In the genomic region with DNA sequence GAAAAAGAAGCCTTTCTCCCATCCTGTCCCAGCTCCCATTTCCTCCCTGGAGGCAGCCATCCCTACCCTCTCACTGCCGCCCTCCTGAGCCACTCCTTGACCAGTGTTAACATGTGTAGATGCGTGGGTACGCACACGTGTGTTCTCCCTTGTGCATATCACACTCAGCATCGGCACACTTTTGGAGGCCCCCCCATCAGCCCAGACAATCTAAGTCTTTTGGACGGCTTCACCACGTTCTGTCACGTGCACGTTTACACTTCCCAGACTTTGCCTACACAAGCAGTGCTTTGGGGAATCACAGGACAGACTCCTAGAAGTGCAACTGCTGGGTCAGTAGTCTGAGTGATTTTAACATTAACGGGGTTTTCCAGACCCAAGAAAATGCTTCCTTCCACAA, we compare ENCODE assay signal across 25 cellular contexts. TPM values are rescaled to one million over a fixed set of nuclear protein-coding genes. Genes with fewer than 3 reads are reported as not detected.
"Had no signal": no experiment of that assay in that cellular context is flagged by ENCODE, and none has a peak within 500 bp of the region (broad histone marks: within the 10 kb centered on the region; RNA-seq: fewer than 3 reads in every experiment).

No MANE protein-coding gene starts in this region.

- H3K36me3 ChIP-seq: left ventricle myocardium inferior, lower lobe of right lung, neural progenitor cell, prostate gland, right atrium auricular region, sigmoid colon, thoracic aorta, tibial nerve, upper lobe of left lung had no signal

- H3K9ac ChIP-seq: neural progenitor cell had no signal

- ATAC-seq: effector memory CD8-positive, alpha-beta T cell; left colon; lower lobe of right lung; natural killer cell treated with Interleukin-12 subunit alpha and Interleukin-12 subunit beta and Interleukin-15 and Interleukin-18, amount 100 ng/mL, for 72 hours; stimulated activated naive B cell treated with anti-CD40 and anti-IgM and Interleukin-4, amounts not matched to agents 10 μg/mL and 1 μg/mL and 100 μg/mL, for 72 hours had no signal

- H3K4me1 Mint-ChIP-seq: immature natural killer cell had no signal

- H3K9me3 ChIP-seq: left ventricle myocardium inferior, lower lobe of right lung, prostate gland, right atrium auricular region, sigmoid colon, thoracic aorta, tibial nerve, upper lobe of left lung had no signal

- H3K27me3 ChIP-seq: neural progenitor cell, right atrium auricular region, tibial nerve, upper lobe of left lung had no signal

- H3K4me3 Mint-ChIP-seq: effector memory CD8-positive, alpha-beta T cell; immature natural killer cell; natural killer cell treated with Interleukin-12 subunit alpha and Interleukin-12 subunit beta and Interleukin-15 and Interleukin-18, amount 100 ng/mL, for 72 hours; neural progenitor cell; stimulated activated naive B cell treated with anti-CD40 and anti-IgM and Interleukin-4, amounts not matched to agents 10 μg/mL and 1 μg/mL and 100 μg/mL, for 72 hours; stimulated activated naive CD8-positive, alpha-beta T cell treated with anti-CD3 and anti-CD28 coated beads, Interleukin-15, Interleukin-2, amounts not matched to agents 100 ng/mL and 50 ng/mL, for 24 hours had no signal

- H3K4me1 ChIP-seq: neural progenitor cell, prostate gland, sigmoid colon, tibial nerve had no signal

- DNase-seq: effector memory CD8-positive, alpha-beta T cell; hypothalamus; immature natural killer cell; islet precursor cell; kidney glomerular epithelial cell; left colon; left ventricle myocardium inferior; lower lobe of right lung; nucleus accumbens; sigmoid colon; stimulated activated CD4-positive, alpha-beta T cell treated with anti-CD3 and anti-CD28 coated beads, Interleukin-15, amount 100 ng/mL, for 24 hours; stimulated activated CD4-positive, alpha-beta T cell treated with anti-CD3 and anti-CD28 coated beads, Interleukin-2, amount 100 ng/mL, for 48 hours; stimulated activated naive B cell treated with anti-CD40 and anti-IgM and Interleukin-4, amounts not matched to agents 10 μg/mL and 1 μg/mL and 100 μg/mL, for 72 hours had no signal

- H3K27ac Mint-ChIP-seq: immature natural killer cell; natural killer cell treated with Interleukin-12 subunit alpha and Interleukin-12 subunit beta and Interleukin-15 and Interleukin-18, amount 100 ng/mL, for 72 hours; neural progenitor cell; stimulated activated naive B cell treated with anti-CD40 and anti-IgM and Interleukin-4, amounts not matched to agents 10 μg/mL and 1 μg/mL and 100 μg/mL, for 72 hours; stimulated activated naive CD8-positive, alpha-beta T cell treated with anti-CD3 and anti-CD28 coated beads, Interleukin-15, Interleukin-2, amounts not matched to agents 100 ng/mL and 50 ng/mL, for 24 hours had no signal

- H3K9me3 Mint-ChIP-seq: effector memory CD8-positive, alpha-beta T cell; immature natural killer cell; natural killer cell treated with Interleukin-12 subunit alpha and Interleukin-12 subunit beta and Interleukin-15 and Interleukin-18, amount 100 ng/mL, for 72 hours; neural progenitor cell; stimulated activated naive B cell treated with anti-CD40 and anti-IgM and Interleukin-4, amounts not matched to agents 10 μg/mL and 1 μg/mL and 100 μg/mL, for 72 hours; stimulated activated naive CD8-positive, alpha-beta T cell treated with anti-CD3 and anti-CD28 coated beads, Interleukin-15, Interleukin-2, amounts not matched to agents 100 ng/mL and 50 ng/mL, for 24 hours had no signal

- H3K36me3 Mint-ChIP-seq: immature natural killer cell; natural killer cell treated with Interleukin-12 subunit alpha and Interleukin-12 subunit beta and Interleukin-15 and Interleukin-18, amount 100 ng/mL, for 72 hours; neural progenitor cell; stimulated activated naive B cell treated with anti-CD40 and anti-IgM and Interleukin-4, amounts not matched to agents 10 μg/mL and 1 μg/mL and 100 μg/mL, for 72 hours had no signal

- H3K27me3 Mint-ChIP-seq: stimulated activated naive CD8-positive, alpha-beta T cell treated with anti-CD3 and anti-CD28 coated beads, Interleukin-15, Interleukin-2, amounts not matched to agents 100 ng/mL and 50 ng/mL, for 24 hours had no signal

- H3K27ac ChIP-seq: coronary artery, lower lobe of right lung, neural progenitor cell, prostate gland, right atrium auricular region, sigmoid colon, thoracic aorta, tibial nerve had no signal

- H3K4me3 ChIP-seq: coronary artery, left ventricle myocardium inferior, lower lobe of right lung, neural progenitor cell, prostate gland, right atrium auricular region, sigmoid colon, thoracic aorta, tibial nerve, upper lobe of left lung had no signal

RNA-seq across cellular contexts. Expression of a gene that starts 18.0 kb away (rescaled TPM):
- total RNA-seq: dermis microvascular lymphatic vessel endothelial cell, fibroblast of villous mesenchyme, osteocyte had no signal
